Comparison of ENCODE assay signal across 16 cellular contexts in genomic region chr9:3243676-3244075, GRCh38.
"Had no signal": no experiment of that assay in that cellular context is flagged by ENCODE, and none has a peak within 500 bp of the region (broad histone marks: within the 10 kb centered on the region; RNA-seq: fewer than 3 reads in every experiment).

No MANE protein-coding gene starts in this region.

- DNase-seq: activated CD4-positive, alpha-beta T cell treated with anti-CD3 and anti-CD28 coated beads, Interleukin-2, amount 50 U/mL, for 48 hours; activated CD8-positive, alpha-beta memory T cell treated with anti-CD3 and anti-CD28 coated beads, Interleukin-2, amount 10 ng/mL, durations not matched to agents 7 days and 5 days; activated naive CD4-positive, alpha-beta T cell treated with anti-CD3 and anti-CD28 coated beads, Interleukin-2, amount 10 ng/mL, durations not matched to agents 7 days and 5 days; activated T-cell treated with anti-CD3 and anti-CD28 coated beads, Interleukin-2, amount 50 U/mL, for 1 hour; caudate nucleus; left colon; midbrain; ovary; sigmoid colon; spleen; upper lobe of right lung had no signal

- H3K4me3 Mint-ChIP-seq: activated CD8-positive, alpha-beta memory T cell treated with anti-CD3 and anti-CD28 coated beads, Interleukin-2, amount 10 ng/mL, durations not matched to agents 7 days and 5 days; activated naive CD4-positive, alpha-beta T cell treated with anti-CD3 and anti-CD28 coated beads, Interleukin-2, amount 10 ng/mL, durations not matched to agents 7 days and 5 days; neural crest cell had no signal

- H3K36me3 Mint-ChIP-seq: activated CD8-positive, alpha-beta memory T cell treated with anti-CD3 and anti-CD28 coated beads, Interleukin-2, amount 10 ng/mL, durations not matched to agents 7 days and 5 days had no signal

- H3K27me3 Mint-ChIP-seq: activated CD8-positive, alpha-beta memory T cell treated with anti-CD3 and anti-CD28 coated beads, Interleukin-2, amount 10 ng/mL, durations not matched to agents 7 days and 5 days; activated naive CD4-positive, alpha-beta T cell treated with anti-CD3 and anti-CD28 coated beads, Interleukin-2, amount 10 ng/mL, durations not matched to agents 7 days and 5 days had no signal

- H3K4me1 Mint-ChIP-seq: activated naive CD4-positive, alpha-beta T cell treated with anti-CD3 and anti-CD28 coated beads, Interleukin-2, amount 10 ng/mL, durations not matched to agents 7 days and 5 days; neural crest cell had no signal

- H3K27ac Mint-ChIP-seq: activated CD8-positive, alpha-beta memory T cell treated with anti-CD3 and anti-CD28 coated beads, Interleukin-2, amount 10 ng/mL, durations not matched to agents 7 days and 5 days; activated naive CD4-positive, alpha-beta T cell treated with anti-CD3 and anti-CD28 coated beads, Interleukin-2, amount 10 ng/mL, durations not matched to agents 7 days and 5 days had no signal

- ATAC-seq: activated CD8-positive, alpha-beta memory T cell treated with anti-CD3 and anti-CD28 coated beads, Interleukin-2, amount 10 ng/mL, durations not matched to agents 7 days and 5 days; left colon; upper lobe of right lung had no signal

- H3K9me3 ChIP-seq: esophagus muscularis mucosa, ovary, sigmoid colon, spleen, thoracic aorta, upper lobe of right lung had no signal

- H3K4me1 ChIP-seq: esophagus muscularis mucosa, sigmoid colon, upper lobe of right lung had no signal

- H3K36me3 ChIP-seq: ovary, thoracic aorta had no signal

- H3K27ac ChIP-seq: coronary artery, esophagus muscularis mucosa, ovary, sigmoid colon, spleen, thoracic aorta, upper lobe of right lung, VCaP had no signal

- H3K4me3 ChIP-seq: coronary artery, esophagus muscularis mucosa, ovary, sigmoid colon, spleen, thoracic aorta, upper lobe of right lung had no signal

- H3K9me3 Mint-ChIP-seq: activated naive CD4-positive, alpha-beta T cell treated with anti-CD3 and anti-CD28 coated beads, Interleukin-2, amount 10 ng/mL, durations not matched to agents 7 days and 5 days; neural crest cell had no signal

- H3K27me3 ChIP-seq: esophagus muscularis mucosa, ovary, sigmoid colon, spleen, upper lobe of right lung had no signal
